In genomic region chrX:13697976-13698375, GRCh38 we compare ENCODE assay signal across 22 cellular contexts.
DNase-seq lines count a peak whose midpoint lies in the region; ATAC-seq and FAIRE-seq lines count a peak whose summit lies in the region.
"Had no signal": no experiment of that assay in that cellular context is flagged by ENCODE, and none has a peak within 500 bp of the region (broad histone marks: within the 10 kb centered on the region; RNA-seq: fewer than 3 reads in every experiment).

No MANE protein-coding gene starts in this region.

- FAIRE-seq in GM18507 (lab: Jason Lieb, UNC) = peak; percentile 48
- FAIRE-seq: HTR-8/SVneo had no signal

- H3K4me3 Mint-ChIP-seq in central memory CD8-positive, alpha-beta T cell = no peak overlapping the region
- H3K4me3 Mint-ChIP-seq in stimulated activated naive B cell treated with anti-CD40 and anti-IgM and Interleukin-4, amounts not matched to agents 10 μg/mL and 1 μg/mL and 100 μg/mL, for 72 hours = no peak overlapping the region
- H3K4me3 Mint-ChIP-seq: activated CD8-positive, alpha-beta T cell treated with anti-CD3 and anti-CD28 coated beads for 36 hours; activated naive CD4-positive, alpha-beta T cell treated with anti-CD3 and anti-CD28 coated beads, Interleukin-2, amount 10 ng/mL, durations not matched to agents 7 days and 5 days; activated T-cell treated with anti-CD3 and anti-CD28 coated beads, Interleukin-2, amount 50 U/mL, for 24 hours; WTC11 had no signal

- H3K27ac Mint-ChIP-seq in central memory CD8-positive, alpha-beta T cell (ENCODE audit: low read depth) = peak overlapping the region; percentile 82
- no peak overlapping the region for H3K27ac Mint-ChIP-seq in stimulated activated naive B cell treated with anti-CD40 and anti-IgM and Interleukin-4, amounts not matched to agents 10 μg/mL and 1 μg/mL and 100 μg/mL, for 72 hours
- H3K27ac Mint-ChIP-seq: activated naive CD4-positive, alpha-beta T cell treated with anti-CD3 and anti-CD28 coated beads, Interleukin-2, amount 10 ng/mL, durations not matched to agents 7 days and 5 days; activated T-cell treated with anti-CD3 and anti-CD28 coated beads, Interleukin-2, amount 50 U/mL, for 24 hours; WTC11 had no signal

- H3K9me3 Mint-ChIP-seq in central memory CD8-positive, alpha-beta T cell = no peaks in the 10 kb centered on the region
- H3K9me3 Mint-ChIP-seq in stimulated activated naive B cell treated with anti-CD40 and anti-IgM and Interleukin-4, amounts not matched to agents 10 μg/mL and 1 μg/mL and 100 μg/mL, for 72 hours = no peaks in the 10 kb centered on the region
- H3K9me3 Mint-ChIP-seq: activated CD8-positive, alpha-beta T cell treated with anti-CD3 and anti-CD28 coated beads for 36 hours; activated naive CD4-positive, alpha-beta T cell treated with anti-CD3 and anti-CD28 coated beads, Interleukin-2, amount 10 ng/mL, durations not matched to agents 7 days and 5 days; activated T-cell treated with anti-CD3 and anti-CD28 coated beads, Interleukin-2, amount 50 U/mL, for 24 hours; WTC11 had no signal

- peaks cover 61% of the 10 kb centered on the region for H3K4me1 Mint-ChIP-seq in central memory CD8-positive, alpha-beta T cell
- peaks cover 39 to 67% of the 10 kb centered on the region in 2 donors for H3K4me1 Mint-ChIP-seq in stimulated activated naive B cell treated with anti-CD40 and anti-IgM and Interleukin-4, amounts not matched to agents 10 μg/mL and 1 μg/mL and 100 μg/mL, for 72 hours

- DNase-seq in GM18507 (ENCODE audit: extremely low spot score, insufficient read length, low read depth) (no peak), hypothalamus (lab: John Stamatoyannopoulos, UW) (no peak), nucleus accumbens (lab: John Stamatoyannopoulos, UW) (no peak), iPS-NIHi11 (ENCODE audit: low spot score) (no peak)
- DNase-seq in central memory CD8-positive, alpha-beta T cell (ENCODE audit: low spot score in 2 of 2) = no peak
- DNase-seq in stimulated activated naive B cell treated with anti-CD40 and anti-IgM and Interleukin-4, amounts not matched to agents 10 μg/mL and 1 μg/mL and 100 μg/mL, for 72 hours = no peak
- DNase-seq: activated CD8-positive, alpha-beta T cell treated with anti-CD3 and anti-CD28 coated beads for 36 hours; activated naive CD4-positive, alpha-beta T cell treated with anti-CD3 and anti-CD28 coated beads, Interleukin-2, amount 10 ng/mL, durations not matched to agents 7 days and 5 days; activated T-cell treated with anti-CD3 and anti-CD28 coated beads, Interleukin-2, amount 50 U/mL, for 24 hours; Calu3; effector memory CD4-positive, alpha-beta T cell; glutamatergic neuron; naive thymus-derived CD4-positive, alpha-beta T cell; NCI-H1436; NCI-H2171; PC-3; sigmoid colon; stimulated activated naive CD4-positive, alpha-beta T cell; tibial artery had no signal

- ATAC-seq in HG03354 (IDR thresholded peaks at IDR 0.05; ENCODE audit: poor library complexity, severe bottlenecking, unreplicated experiment) = peak; percentile 11
- no peak for ATAC-seq in central memory CD8-positive, alpha-beta T cell (replicated peaks; ENCODE audit: extremely low read depth, poor library complexity, severe bottlenecking)
- peak; percentile 24 to 49 for ATAC-seq in stimulated activated naive B cell treated with anti-CD40 and anti-IgM and Interleukin-4, amounts not matched to agents 10 μg/mL and 1 μg/mL and 100 μg/mL, for 72 hours (replicated peaks)
- ATAC-seq: PC-3, WTC11 had no signal

- peaks cover 14% of the 10 kb centered on the region for H3K36me3 Mint-ChIP-seq in central memory CD8-positive, alpha-beta T cell (ENCODE audit: insufficient read depth)
- H3K36me3 Mint-ChIP-seq in stimulated activated naive B cell treated with anti-CD40 and anti-IgM and Interleukin-4, amounts not matched to agents 10 μg/mL and 1 μg/mL and 100 μg/mL, for 72 hours = peaks cover 5 to 9% of the 10 kb centered on the region in 2 donors
- H3K36me3 Mint-ChIP-seq: WTC11 had no signal

- H3K27me3 Mint-ChIP-seq in central memory CD8-positive, alpha-beta T cell = no peaks in the 10 kb centered on the region
- H3K27me3 Mint-ChIP-seq in stimulated activated naive B cell treated with anti-CD40 and anti-IgM and Interleukin-4, amounts not matched to agents 10 μg/mL and 1 μg/mL and 100 μg/mL, for 72 hours = peaks cover 0 to 10% of the 10 kb centered on the region in 2 donors
- H3K27me3 Mint-ChIP-seq: activated CD8-positive, alpha-beta T cell treated with anti-CD3 and anti-CD28 coated beads for 36 hours; activated naive CD4-positive, alpha-beta T cell treated with anti-CD3 and anti-CD28 coated beads, Interleukin-2, amount 10 ng/mL, durations not matched to agents 7 days and 5 days; naive thymus-derived CD4-positive, alpha-beta T cell had no signal
